In genomic region chr4:42172391-42172790, GRCh38 we compare ENCODE assay signal across 33 cellular contexts. TPM values are rescaled to one million over a fixed set of nuclear protein-coding genes. Genes with fewer than 3 reads are reported as not detected.
"Had no signal": no experiment of that assay in that cellular context is flagged by ENCODE, and none has a peak within 500 bp of the region (broad histone marks: within the 10 kb centered on the region; RNA-seq: fewer than 3 reads in every experiment).

No MANE protein-coding gene starts in this region.

- DNase-seq: activated B cell treated with CpG ODN at 0.5 μM for 24 hours; activated CD4-positive, alpha-beta T cell treated with anti-CD3 and anti-CD28 coated beads for 48 hours; activated CD4-positive, alpha-beta T cell treated with anti-CD3 and anti-CD28 coated beads, Interleukin-2, amount 50 U/mL, for 1 hour; activated CD4-positive, alpha-beta T cell treated with anti-CD3 and anti-CD28 coated beads, Interleukin-2, amount 50 U/mL, for 48 hours; activated CD8-positive, alpha-beta memory T cell treated with anti-CD3 and anti-CD28 coated beads for 24 hours; activated CD8-positive, alpha-beta T cell treated with anti-CD3 and anti-CD28 coated beads for 36 hours; activated effector memory CD4-positive, alpha-beta T cell treated with Interleukin-2 at 50 U/mL for 16 hours; activated gamma-delta T cell treated with Interleukin-2 at 50 U/mL for 16 hours; activated naive CD4-positive, alpha-beta T cell treated with anti-CD3 and anti-CD28 coated beads, Interleukin-2, amount 50 U/mL, for 16 hours; activated naive CD4-positive, alpha-beta T cell treated with Interleukin-2 at 50 U/mL for 16 hours; activated T-cell treated with anti-CD3 and anti-CD28 coated beads, Interleukin-2, amount 50 U/mL, for 4 hours; amniotic stem cell; anterior cingulate cortex; brain microvascular endothelial cell; dorsolateral prefrontal cortex; effector CD4-positive, alpha-beta T cell; effector memory CD8-positive, alpha-beta T cell; esophagus squamous epithelium; glutamatergic neuron; heart left ventricle; T-helper 2 cell had no signal

- H3K27me3 Mint-ChIP-seq: activated B cell treated with CpG ODN at 0.5 μM for 24 hours; dendritic cell treated with granulocyte-macrophage colony-stimulating factor and Interleukin-4, amounts not matched to agents 40 ng/mL and 50 ng/mL, for 4 days had no signal

- H3K4me1 Mint-ChIP-seq: activated T-helper 17 cell treated with anti-CD3 and anti-CD28 coated beads, Interleukin-2, amount 50 U/mL, for 72 hours; central memory CD8-positive, alpha-beta T cell had no signal

- H3K36me3 ChIP-seq: brain microvascular endothelial cell, esophagus squamous epithelium, heart left ventricle had no signal

- H3K27ac ChIP-seq: brain microvascular endothelial cell, coronary artery, dorsolateral prefrontal cortex, epithelial cell of prostate, esophagus squamous epithelium, heart left ventricle had no signal

- ATAC-seq: activated CD4-positive, CD25-positive, alpha-beta regulatory T cell treated with anti-CD3 and anti-CD28 coated beads, Interleukin-2, amount 50 U/mL, for 24 hours; activated CD8-positive, alpha-beta T cell treated with anti-CD3 and anti-CD28 coated beads for 36 hours; activated T-cell treated with anti-CD3 and anti-CD28 coated beads, Interleukin-2, amount 50 U/mL, for 4 hours; activated T-helper 17 cell treated with anti-CD3 and anti-CD28 coated beads, Interleukin-2, amount 50 U/mL, for 72 hours; effector memory CD8-positive, alpha-beta T cell; heart left ventricle had no signal

- H3K27ac Mint-ChIP-seq: activated B cell treated with CpG ODN at 0.5 μM for 24 hours; activated CD8-positive, alpha-beta T cell treated with anti-CD3 and anti-CD28 coated beads for 36 hours; activated naive CD8-positive, alpha-beta T cell; activated T-helper 17 cell treated with anti-CD3 and anti-CD28 coated beads, Interleukin-2, amount 50 U/mL, for 72 hours; dendritic cell treated with granulocyte-macrophage colony-stimulating factor and Interleukin-4, amounts not matched to agents 40 ng/mL and 50 ng/mL, for 4 days; effector memory CD8-positive, alpha-beta T cell had no signal

- H3K9me3 ChIP-seq: esophagus squamous epithelium had no signal

- H3K4me3 Mint-ChIP-seq: activated B cell treated with CpG ODN at 0.5 μM for 24 hours; activated CD8-positive, alpha-beta T cell treated with anti-CD3 and anti-CD28 coated beads for 36 hours; activated naive CD8-positive, alpha-beta T cell; activated T-cell treated with anti-CD3 and anti-CD28 coated beads, Interleukin-2, amount 50 U/mL, for 4 hours; activated T-helper 17 cell treated with anti-CD3 and anti-CD28 coated beads, Interleukin-2, amount 50 U/mL, for 72 hours; central memory CD8-positive, alpha-beta T cell; dendritic cell treated with granulocyte-macrophage colony-stimulating factor and Interleukin-4, amounts not matched to agents 40 ng/mL and 50 ng/mL, for 4 days; effector memory CD8-positive, alpha-beta T cell had no signal

- H3K27me3 ChIP-seq: brain microvascular endothelial cell, esophagus squamous epithelium had no signal

- H3K9me3 Mint-ChIP-seq: activated T-cell treated with anti-CD3 and anti-CD28 coated beads, Interleukin-2, amount 50 U/mL, for 4 hours; activated T-helper 17 cell treated with anti-CD3 and anti-CD28 coated beads, Interleukin-2, amount 50 U/mL, for 72 hours; central memory CD8-positive, alpha-beta T cell; effector memory CD8-positive, alpha-beta T cell had no signal

- H3K36me3 Mint-ChIP-seq: activated naive CD8-positive, alpha-beta T cell had no signal

- H3K4me1 ChIP-seq: esophagus squamous epithelium, heart left ventricle had no signal

- FAIRE-seq: astrocyte, bronchial epithelial cell, frontal cortex had no signal

- H3K4me3 ChIP-seq: coronary artery, dorsolateral prefrontal cortex, esophagus squamous epithelium, heart left ventricle had no signal

RNA-seq across cellular contexts. Expression of gene BEND4, which starts 19.9 kb away (rescaled TPM):
- total RNA-seq: bronchial epithelial cell, cardiac septum, fibroblast of villous mesenchyme had no signal
